Comparison of ENCODE assay signal across 14 cellular contexts in genomic region chr10:17113889-17114288, GRCh38. TPM values are rescaled to one million over a fixed set of nuclear protein-coding genes. Genes with fewer than 3 reads are reported as not detected.
DNase-seq lines count a peak whose midpoint lies in the region; ATAC-seq and TF ChIP-seq lines count a peak whose summit lies in the region.
"Had no signal": no experiment of that assay in that cellular context is flagged by ENCODE, and none has a peak within 500 bp of the region (broad histone marks: within the 10 kb centered on the region; RNA-seq: fewer than 3 reads in every experiment).

No MANE protein-coding gene starts in this region.

- peak overlapping the region; percentile 99 for H3K27ac ChIP-seq in Panc1 (ENCODE audit: low read length)
- H3K27ac ChIP-seq: esophagus muscularis mucosa had no signal

- H3K27me3 Mint-ChIP-seq in activated naive CD8-positive, alpha-beta T cell treated with anti-CD3 and anti-CD28 coated beads, Interleukin-2, amount 50 U/mL, for 24 hours = no peaks in the 10 kb centered on the region
- H3K27me3 Mint-ChIP-seq: stimulated activated naive CD8-positive, alpha-beta T cell treated with anti-CD3 and anti-CD28 coated beads, Interleukin-15, Interleukin-2, amounts not matched to agents 100 ng/mL and 50 ng/mL, for 24 hours had no signal

- peak; percentile 53 for ATAC-seq in Panc1
- no peak for ATAC-seq in activated naive CD8-positive, alpha-beta T cell treated with anti-CD3 and anti-CD28 coated beads, Interleukin-2, amount 50 U/mL, for 24 hours

- H3K36me3 Mint-ChIP-seq in activated naive CD8-positive, alpha-beta T cell treated with anti-CD3 and anti-CD28 coated beads, Interleukin-2, amount 50 U/mL, for 24 hours (ENCODE audit: low read depth) = peaks cover 9% of the 10 kb centered on the region

- in situ Hi-C loops in Panc1 (cut with HindIII; ENCODE audit: low pct_unique_long_range_greater_than_20kb, low sequenced_read_pairs) = no loop called here

- H3K27me3 ChIP-seq in Panc1 (ENCODE audit: control insufficient read depth, insufficient read depth, low read length) = no peaks in the 10 kb centered on the region
- H3K27me3 ChIP-seq: esophagus muscularis mucosa had no signal

- CTCF ChIA-PET in Panc1 (lab: Charles Lee) (no interaction called here), HEK293T (lab: Yijun Ruan, JAX) (no interaction called here)

- H3K9me3 Mint-ChIP-seq in activated naive CD8-positive, alpha-beta T cell treated with anti-CD3 and anti-CD28 coated beads, Interleukin-2, amount 50 U/mL, for 24 hours = no peaks in the 10 kb centered on the region
- H3K9me3 Mint-ChIP-seq: stimulated activated naive CD8-positive, alpha-beta T cell treated with anti-CD3 and anti-CD28 coated beads, Interleukin-15, Interleukin-2, amounts not matched to agents 100 ng/mL and 50 ng/mL, for 24 hours had no signal

- peaks cover 7% of the 10 kb centered on the region for H3K4me1 Mint-ChIP-seq in activated naive CD8-positive, alpha-beta T cell treated with anti-CD3 and anti-CD28 coated beads, Interleukin-2, amount 50 U/mL, for 24 hours

- no peak overlapping the region for H3K4me3 Mint-ChIP-seq in activated naive CD8-positive, alpha-beta T cell treated with anti-CD3 and anti-CD28 coated beads, Interleukin-2, amount 50 U/mL, for 24 hours
- H3K4me3 Mint-ChIP-seq: stimulated activated naive CD8-positive, alpha-beta T cell treated with anti-CD3 and anti-CD28 coated beads, Interleukin-15, Interleukin-2, amounts not matched to agents 100 ng/mL and 50 ng/mL, for 24 hours had no signal

- H3K4me3 ChIP-seq in Panc1 (ENCODE audit: low read depth in 2 of 2, low read length in 2 of 2) = no peak overlapping the region
- H3K4me3 ChIP-seq in foreskin fibroblast (ENCODE audit: low read depth in 1 of 2, low read length in 2 of 2) = no peak overlapping the region
- H3K4me3 ChIP-seq: esophagus muscularis mucosa had no signal

- no TSS peak for BruUV-seq in Panc1 (replicated peaks; lab: Mats Ljungman, UMichigan)

- intact Hi-C loops in Panc1 (cut with micrococcal nuclease; ENCODE audit: unreplicated experiment) = loop anchor here (5.0 kb wide), 2 partner anchors 52 to 222 kb away; no protein-coding TSS in a partner anchor

- H3K9me3 ChIP-seq in Panc1 (ENCODE audit: control insufficient read depth, insufficient read depth, low read depth, low read length) = peaks cover 3% of the 10 kb centered on the region; the same call in 1 of the 2 replicates
- H3K9me3 ChIP-seq: esophagus muscularis mucosa had no signal

- H3K27ac Mint-ChIP-seq in activated naive CD8-positive, alpha-beta T cell treated with anti-CD3 and anti-CD28 coated beads, Interleukin-2, amount 50 U/mL, for 24 hours = no peak overlapping the region
- H3K27ac Mint-ChIP-seq: stimulated activated naive CD8-positive, alpha-beta T cell treated with anti-CD3 and anti-CD28 coated beads, Interleukin-15, Interleukin-2, amounts not matched to agents 100 ng/mL and 50 ng/mL, for 24 hours had no signal

- DNase-seq in EH (ENCODE audit: low read depth) = peak; percentile 57
- DNase-seq in Panc1 (ENCODE audit: low read depth, low spot score) = no peak
- DNase-seq in foreskin fibroblast = peak; percentile 77 to 90
- peak; percentile 7 for DNase-seq in putamen (ENCODE audit: low spot score)
- DNase-seq in HEK293T (ENCODE audit: extremely low spot score) = no peak
- no peak for DNase-seq in activated naive CD8-positive, alpha-beta T cell treated with anti-CD3 and anti-CD28 coated beads, Interleukin-2, amount 50 U/mL, for 24 hours
- DNase-seq in H4 (ENCODE audit: low spot score) = no peak
- DNase-seq in NOMO-1 treated with DMSO at 0.1 percent for 48 hours (lab: John Stamatoyannopoulos, UW; ENCODE audit: unreplicated experiment) = no peak
- DNase-seq: activated T-cell treated with anti-CD3 and anti-CD28 coated beads, Interleukin-2, amount 50 U/mL, for 1 hour; central memory CD4-positive, alpha-beta T cell; kidney glomerular epithelial cell; stimulated activated CD4-positive, alpha-beta T cell treated with anti-CD3 and anti-CD28 coated beads, Interleukin-4, amount 100 ng/mL, for 1 hour had no signal

- POLR2A ChIA-PET in Panc1 (lab: Charles Lee) (interaction anchor here (0.7 kb wide), 1 partner anchor 87 kb away, joined by 3 read pairs; no protein-coding TSS in a partner anchor), HEK293T (lab: Yijun Ruan, JAX) (no interaction called here)

- H3K36me3 ChIP-seq in Panc1 (ENCODE audit: control insufficient read depth, insufficient read depth, low read length) = no peaks in the 10 kb centered on the region
- H3K36me3 ChIP-seq: esophagus muscularis mucosa had no signal

- peaks cover 39% of the 10 kb centered on the region for H3K4me1 ChIP-seq in Panc1 (ENCODE audit: control insufficient read depth, insufficient read depth, low read length)

- TF ChIP-seq CTCF in Panc1 (IDR thresholded peaks at IDR 0.05) = no peak
- no peak for TF ChIP-seq CTCF in foreskin fibroblast (IDR thresholded peaks at IDR 0.05; ENCODE audit: low read depth, low read length)

TF ChIP-seq in HEK293T, 16 proteins besides CTCF, POLR2A, EP300 and RAD21:
- TF ChIP-seq PKNOX1 (IDR thresholded peaks at IDR 0.05) (no peak), HDGF (IDR thresholded peaks at IDR 0.05; ENCODE audit: borderline replicate concordance) (no peak), L3MBTL2 (conservative IDR thresholded peaks at IDR 0.05) (no peak), BHLHE40 (IDR thresholded peaks at IDR 0.05; ENCODE audit: borderline replicate concordance) (no peak), SUZ12 (IDR thresholded peaks at IDR 0.05) (no peak), NFRKB (IDR thresholded peaks at IDR 0.05) (no peak), ZNF384 (IDR thresholded peaks at IDR 0.05) (no peak), FOXM1 (IDR thresholded peaks at IDR 0.05; ENCODE audit: borderline replicate concordance) (no peak)

RNA-seq across cellular contexts. Expression of gene CUBN, which starts 15.7 kb away (rescaled TPM):
- 1.3 TPM for total RNA-seq in Panc1 (2021; ENCODE audit: unreplicated experiment)
- polyA plus RNA-seq in Panc1 (2012; ENCODE audit: insufficient read length) = 1.5 TPM
- total RNA-seq in H4 (2014; rRNA removed; shearing (Covaris generic)) = 0.06 and 0.14 TPM in 2 replicates

Comparison
In these comparisons a context has a peak if more than half of its experiments do, and no peak if none do; other contexts are left out.
1. DNase-seq: peak in EH (single experiment), foreskin fibroblast (2 of 2) and putamen (single experiment); none in Panc1 (single experiment), HEK293T (single experiment), activated naive CD8-positive, alpha-beta T cell treated with anti-CD3 and anti-CD28 coated beads, Interleukin-2, amount 50 U/mL, for 24 hours (single experiment), H4 (single experiment) and NOMO-1 treated with DMSO at 0.1 percent for 48 hours (single experiment).